24 cellular contexts compared by ENCODE assay signal in the genomic region with DNA sequence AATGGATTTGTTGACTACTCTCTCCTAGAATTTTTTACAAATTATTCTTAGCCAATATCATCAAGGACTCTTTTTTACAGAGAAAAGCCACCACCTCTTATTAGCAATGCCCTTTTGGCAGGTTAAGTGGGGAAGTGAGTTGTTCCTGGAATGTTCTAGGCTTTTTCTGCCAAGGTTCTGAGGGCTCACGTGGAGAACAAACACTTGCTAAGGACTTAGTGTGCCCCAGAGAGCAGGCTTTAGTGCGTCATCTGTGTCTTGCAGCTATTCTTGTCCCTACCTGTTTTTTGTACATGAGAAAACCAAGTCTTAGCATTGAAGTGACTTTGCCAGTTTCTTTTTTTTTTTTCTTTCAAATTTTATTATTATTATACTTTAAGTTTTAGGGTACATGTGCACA. TPM values are rescaled to one million over a fixed set of nuclear protein-coding genes. Genes with fewer than 3 reads are reported as not detected.
DNase-seq lines count a peak whose midpoint lies in the region; ATAC-seq, FAIRE-seq and TF ChIP-seq lines count a peak whose summit lies in the region.
"Had no signal": no experiment of that assay in that cellular context is flagged by ENCODE, and none has a peak within 500 bp of the region (broad histone marks: within the 10 kb centered on the region; RNA-seq: fewer than 3 reads in every experiment).

No MANE protein-coding gene starts in this region.

- H3K27ac Mint-ChIP-seq in stimulated activated naive CD8-positive, alpha-beta T cell treated with anti-CD3 and anti-CD28 coated beads, Interleukin-15, amount 100 ng/mL, for 72 hours = no peak overlapping the region
- H3K27ac Mint-ChIP-seq: activated CD8-positive, alpha-beta T cell treated with anti-CD3 and anti-CD28 coated beads for 36 hours; T-cell had no signal

- H3K27me3 Mint-ChIP-seq in stimulated activated naive CD8-positive, alpha-beta T cell treated with anti-CD3 and anti-CD28 coated beads, Interleukin-15, amount 100 ng/mL, for 72 hours = peaks cover 14% of the 10 kb centered on the region

- H3K4me3 Mint-ChIP-seq in stimulated activated naive CD8-positive, alpha-beta T cell treated with anti-CD3 and anti-CD28 coated beads, Interleukin-15, amount 100 ng/mL, for 72 hours = no peak overlapping the region
- H3K4me3 Mint-ChIP-seq: activated CD8-positive, alpha-beta T cell treated with anti-CD3 and anti-CD28 coated beads for 36 hours; T-cell had no signal

- no peaks in the 10 kb centered on the region for H3K9me3 Mint-ChIP-seq in stimulated activated naive CD8-positive, alpha-beta T cell treated with anti-CD3 and anti-CD28 coated beads, Interleukin-15, amount 100 ng/mL, for 72 hours
- H3K9me3 Mint-ChIP-seq: activated CD8-positive, alpha-beta T cell treated with anti-CD3 and anti-CD28 coated beads for 36 hours; naive B cell; T-cell had no signal

- no peak overlapping the region for H2AFZ ChIP-seq in GM23248

- no peaks in the 10 kb centered on the region for H3F3A ChIP-seq in GM23248 (ENCODE audit: insufficient read depth)

- in situ Hi-C loops in GM23248 (cut with MboI) = loop anchor here (25.0 kb wide), 1 partner anchor 476 kb away; no protein-coding TSS in a partner anchor

- H3K4me3 ChIP-seq in GM23248 (no peak overlapping the region), bronchial epithelial cell (ENCODE audit: low read depth, low read length) (no peak overlapping the region), left ventricle myocardium inferior (peak overlapping the region; percentile 56), suprapubic skin (no peak overlapping the region)
- H3K4me3 ChIP-seq: MG63, uterus had no signal

- no peaks in the 10 kb centered on the region for H3K9me2 ChIP-seq in GM23248 (ENCODE audit: insufficient read depth)

- H3K4me1 ChIP-seq in GM23248 (ENCODE audit: insufficient read depth) = peaks cover 8% of the 10 kb centered on the region; the same call in 1 of the 2 replicates
- H3K4me1 ChIP-seq in left ventricle myocardium inferior = peaks cover 19% of the 10 kb centered on the region
- peaks cover 29% of the 10 kb centered on the region for H3K4me1 ChIP-seq in suprapubic skin
- H3K4me1 ChIP-seq: uterus had no signal

- DNase-seq in GM23248 (peak; percentile 23), bronchial epithelial cell (ENCODE audit: low read depth) (peak; percentile 80), left ventricle myocardium inferior (no peak), suprapubic skin (ENCODE audit: low spot score in 2 of 2) (peak in 1 of 2 donors; percentile 67), NCI-H1436 (lab: John Stamatoyannopoulos, UW) (no peak), cortex of kidney (lab: John Stamatoyannopoulos, UW) (no peak)
- no peak for DNase-seq in stimulated activated naive CD8-positive, alpha-beta T cell treated with anti-CD3 and anti-CD28 coated beads, Interleukin-15, amount 100 ng/mL, for 72 hours
- DNase-seq: activated CD4-positive, CD25-positive, alpha-beta regulatory T cell treated with anti-CD3 and anti-CD28 coated beads, Interleukin-2, amount 50 U/mL, for 72 hours; activated CD8-positive, alpha-beta T cell treated with anti-CD3 and anti-CD28 coated beads for 36 hours; activated gamma-delta T cell treated with Interleukin-2 at 50 U/mL for 16 hours; activated T-cell treated with anti-CD3 and anti-CD28 coated beads for 4 hours; GOT3; kidney; MG63; naive B cell; NCI-H1417 treated with DMSO at 0.1 percent for 48 hours; occipital lobe; SHP77 treated with DMSO at 0.1 percent for 48 hours; T-cell; uterus had no signal

- no peak for FAIRE-seq in bronchial epithelial cell (lab: Jason Lieb, UNC)
- FAIRE-seq: endothelial cell of umbilical vein, kidney, TTC549 had no signal

- H3K36me3 ChIP-seq in GM23248 (ENCODE audit: low read depth) (no peaks in the 10 kb centered on the region), bronchial epithelial cell (ENCODE audit: control insufficient read depth, insufficient read depth, low read length) (no peaks in the 10 kb centered on the region), left ventricle myocardium inferior (no peaks in the 10 kb centered on the region), suprapubic skin (no peaks in the 10 kb centered on the region)
- H3K36me3 ChIP-seq: MG63, uterus had no signal

- TF ChIP-seq POLR2A in suprapubic skin (IDR thresholded peaks at IDR 0.05) = no peak

- H3K27me3 ChIP-seq in GM23248 (replicated peaks; ENCODE audit: insufficient read depth) = peaks cover 16% of the 10 kb centered on the region; the same call in 1 of the 2 replicates
- H3K27me3 ChIP-seq in bronchial epithelial cell (ENCODE audit: control insufficient read depth, insufficient read depth, low read length) = peaks cover 2% of the 10 kb centered on the region
- peaks cover 7% of the 10 kb centered on the region for H3K27me3 ChIP-seq in left ventricle myocardium inferior (ENCODE audit: low read depth)
- no peaks in the 10 kb centered on the region for H3K27me3 ChIP-seq in suprapubic skin
- H3K27me3 ChIP-seq: MG63, uterus had no signal

- H3K4me1 Mint-ChIP-seq in stimulated activated naive CD8-positive, alpha-beta T cell treated with anti-CD3 and anti-CD28 coated beads, Interleukin-15, amount 100 ng/mL, for 72 hours = peaks cover 5% of the 10 kb centered on the region

- no peaks in the 10 kb centered on the region for H3K9me3 ChIP-seq in GM23248 (ENCODE audit: low read depth)
- H3K9me3 ChIP-seq in left ventricle myocardium inferior (replicated peaks) = no peaks in the 10 kb centered on the region
- H3K9me3 ChIP-seq in suprapubic skin = no peaks in the 10 kb centered on the region
- H3K9me3 ChIP-seq: MG63, uterus had no signal

- 27 to 29% methylated on average over 2 of the region's 2 CpGs for WGBS in GM23248 (ENCODE audit: low coverage in 1 of 2, low lambda C conversion rate in 2 of 2, missing lambda C conversion rate in 2 of 2), 2 experiments
- WGBS in suprapubic skin = 47% methylated on average over 2 of the region's 2 CpGs

- peak; percentile 25 for TF ChIP-seq EP300 in suprapubic skin (IDR thresholded peaks at IDR 0.05)

- H3K79me2 ChIP-seq in GM23248 (ENCODE audit: insufficient read depth) = no peaks in the 10 kb centered on the region

- H3K27ac ChIP-seq in GM23248 = no peak overlapping the region
- H3K27ac ChIP-seq in left ventricle myocardium inferior (replicated peaks) = peak overlapping the region; percentile 93
- H3K27ac ChIP-seq in suprapubic skin = peak overlapping the region; percentile 72
- H3K27ac ChIP-seq: uterus had no signal

- H3K4me2 ChIP-seq in GM23248 (ENCODE audit: unreplicated experiment) = no peak overlapping the region

- intact Hi-C loops in left ventricle myocardium inferior (cut with micrococcal nuclease) = no loop called here

- no peaks in the 10 kb centered on the region for H4K20me1 ChIP-seq in GM23248 (ENCODE audit: insufficient read depth)

- no peak for TF ChIP-seq CTCF in bronchial epithelial cell (IDR thresholded peaks at IDR 0.05; ENCODE audit: insufficient read depth, low read length, severe bottlenecking)
- no peak for TF ChIP-seq CTCF in left ventricle myocardium inferior (IDR thresholded peaks at IDR 0.05; ENCODE audit: borderline replicate concordance)
- no peak for TF ChIP-seq CTCF in suprapubic skin (IDR thresholded peaks at IDR 0.05)

- H3K9ac ChIP-seq in GM23248 = no peak overlapping the region

- ATAC-seq in stimulated activated naive CD8-positive, alpha-beta T cell treated with anti-CD3 and anti-CD28 coated beads, Interleukin-15, amount 100 ng/mL, for 72 hours = no peak
- no peak for ATAC-seq in GM21723 (IDR thresholded peaks at IDR 0.05; ENCODE audit: unreplicated experiment)
- ATAC-seq: activated CD8-positive, alpha-beta T cell treated with anti-CD3 and anti-CD28 coated beads for 36 hours; T-cell had no signal

RNA-seq across cellular contexts. Expression of gene CFAP61, which starts 33.5 kb away (rescaled TPM):
- total RNA-seq in GM23248 (2014; rRNA removed; shearing (Covaris generic)) = not detected in 2 replicates
- not detected in 2 replicates for polyA plus RNA-seq in GM23248 (2016; fragmentation: Nextera tagmentation; extraction: Ambion mirVana)
- total RNA-seq in bronchial epithelial cell = 0.13 and 0.26 TPM in 2 replicates
- 54.8 TPM for total RNA-seq in left ventricle myocardium inferior
- under 1 TPM; 0.18 to 0.80 (median 0.57) TPM for total RNA-seq in suprapubic skin
- total RNA-seq: activated CD8-positive, alpha-beta T cell treated with anti-CD3 and anti-CD28 coated beads for 36 hours; dermis microvascular lymphatic vessel endothelial cell; endothelial cell of umbilical vein; T-cell had no signal
- polyA plus RNA-seq: endothelial cell of umbilical vein had no signal

RNA-seq across cellular contexts. Expression of gene CRNKL1, which starts 33.5 kb away (rescaled TPM):
- 24.2 and 33.9 TPM in 2 replicates for total RNA-seq in GM23248 (2014; rRNA removed; shearing (Covaris generic))
- polyA plus RNA-seq in GM23248 (2016; fragmentation: Nextera tagmentation; extraction: Ambion mirVana) = 16.6 and 16.9 TPM in 2 replicates
- total RNA-seq in bronchial epithelial cell (14.0 and 14.1 TPM in 2 replicates), left ventricle myocardium inferior (18.0 TPM), suprapubic skin (10 to 100 TPM; 13.6 to 19.4 (median 16.7) TPM)

Comparison
In these comparisons a context has a peak if more than half of its experiments do, and no peak if none do; other contexts are left out.
1. DNase-seq: peak in GM23248 (single experiment) and bronchial epithelial cell (single experiment); none in left ventricle myocardium inferior (single experiment), stimulated activated naive CD8-positive, alpha-beta T cell treated with anti-CD3 and anti-CD28 coated beads, Interleukin-15, amount 100 ng/mL, for 72 hours (0 of 2), NCI-H1436 (single experiment) and cortex of kidney (single experiment).
2. RNA of gene CFAP61, which starts 33.5 kb away (total RNA-seq): 54.8 TPM in left ventricle myocardium inferior (single experiment); 0.18 to 0.80 TPM in suprapubic skin, 0.13 to 0.26 TPM in bronchial epithelial cell and not detected in GM23248; every median in the first group is over 10 times any median in the second.